In genomic region chr12:57477710-57478681, GRCh38 we compare ENCODE assay signal across 8 cellular contexts. TPM values are rescaled to one million over a fixed set of nuclear protein-coding genes. Genes with fewer than 3 reads are reported as not detected.
DNase-seq lines count a peak whose midpoint lies in the region; ATAC-seq and TF ChIP-seq lines count a peak whose summit lies in the region.

No MANE protein-coding gene starts in this region.

- peak overlapping the region; percentile 96 for H3K4me3 Mint-ChIP-seq in T-helper 1 cell treated with Interleukin-12 subunit alpha and Interleukin-12 subunit beta and Interleukin-4 antibody, amounts not matched to agents 30 μg/mL and 1 μg/mL, for 36 hours

- H3K36me3 ChIP-seq in colonic mucosa (no peaks in the 10 kb centered on the region), trophoblast cell (ENCODE audit: control insufficient read depth in 1 of 2, insufficient read depth in 2 of 2, low read length in 2 of 2) (no peaks in the 10 kb centered on the region)

- no peak overlapping the region for H4K91ac ChIP-seq in trophoblast cell (ENCODE audit: low read depth, low read length)

- no peak overlapping the region for H2BK12ac ChIP-seq in trophoblast cell (ENCODE audit: low read length)

- no peaks in the 10 kb centered on the region for H3K4me1 ChIP-seq in colonic mucosa
- H3K4me1 ChIP-seq in trophoblast cell (ENCODE audit: control insufficient read depth in 1 of 2, insufficient read depth in 2 of 2, low read length in 2 of 2), result peaks cover 7 to 11% of the 10 kb centered on the region in 2 experiments

- H3K18ac ChIP-seq in trophoblast cell (ENCODE audit: low read length), result no peak overlapping the region

- H3K9me3 ChIP-seq in colonic mucosa (no peaks in the 10 kb centered on the region), trophoblast cell (ENCODE audit: insufficient read depth, low read depth, low read length) (no peaks in the 10 kb centered on the region)

- TF ChIP-seq CTCF in colonic mucosa (IDR thresholded peaks at IDR 0.05), result no peak

- peaks cover 32% of the 10 kb centered on the region for H3K36me3 Mint-ChIP-seq in T-helper 1 cell treated with Interleukin-12 subunit alpha and Interleukin-12 subunit beta and Interleukin-4 antibody, amounts not matched to agents 30 μg/mL and 1 μg/mL, for 36 hours (ENCODE audit: low read depth)

- H3K4me3 ChIP-seq in GM08714 (ENCODE audit: low read length), result peak overlapping the region; percentile 61; the same call in 1 of the 2 replicates
- H3K4me3 ChIP-seq in colonic mucosa, result peak overlapping the region; percentile 30
- H3K4me3 ChIP-seq in trophoblast cell (ENCODE audit: low read depth, low read length), result no peak overlapping the region

- H3K9ac ChIP-seq in colonic mucosa (ENCODE audit: low read depth in 2 of 2, low read length in 2 of 2) (peak overlapping the region; percentile 63 to 68), trophoblast cell (ENCODE audit: low read length) (no peak overlapping the region)

- no peak overlapping the region for H3K4ac ChIP-seq in trophoblast cell (ENCODE audit: low read depth, low read length)

- intact Hi-C loops in colonic mucosa (cut with DNase I), result no loop called here

- H3K27me3 ChIP-seq in colonic mucosa, result peaks cover 35% of the 10 kb centered on the region
- H3K27me3 ChIP-seq in trophoblast cell (ENCODE audit: insufficient read depth, low read length), result peaks cover 34% of the 10 kb centered on the region

- peaks cover 57% of the 10 kb centered on the region for H3K4me1 Mint-ChIP-seq in T-helper 1 cell treated with Interleukin-12 subunit alpha and Interleukin-12 subunit beta and Interleukin-4 antibody, amounts not matched to agents 30 μg/mL and 1 μg/mL, for 36 hours (ENCODE audit: low read depth)

- no peaks in the 10 kb centered on the region for H3K79me2 ChIP-seq in trophoblast cell (ENCODE audit: control insufficient read depth, insufficient read depth, low read length, poor library complexity)

- no peak overlapping the region for H3K4me2 ChIP-seq in trophoblast cell (ENCODE audit: low read length)

- H3K27me3 Mint-ChIP-seq in T-helper 1 cell treated with Interleukin-12 subunit alpha and Interleukin-12 subunit beta and Interleukin-4 antibody, amounts not matched to agents 30 μg/mL and 1 μg/mL, for 36 hours (ENCODE audit: low read depth), result no peaks in the 10 kb centered on the region

- H3K14ac ChIP-seq in trophoblast cell (ENCODE audit: low read length), result no peak overlapping the region

- H2AK5ac ChIP-seq in trophoblast cell (ENCODE audit: low read length), result no peak overlapping the region

- no peak overlapping the region for H2BK5ac ChIP-seq in trophoblast cell (ENCODE audit: low read depth, low read length, poor library complexity)

- no peak overlapping the region for H4K8ac ChIP-seq in trophoblast cell (ENCODE audit: low read depth, low read length)

- no CpG with 5 or more reads among the region's 12 CpGs for WGBS in trophoblast cell (ENCODE audit: extremely low coverage, insufficient coverage, insufficient read length)

- DNase-seq in colonic mucosa, result no peak
- peak; percentile 26 to 38 for DNase-seq in trophoblast cell
- DNase-seq in GOT3 (lab: John Stamatoyannopoulos, UW), result no peak
- no peak for DNase-seq in NCI-H510A (lab: John Stamatoyannopoulos, UW)

- no peaks in the 10 kb centered on the region for H3K79me1 ChIP-seq in trophoblast cell (ENCODE audit: low read length)

- H2AFZ ChIP-seq in trophoblast cell (ENCODE audit: insufficient read depth, low read length, poor library complexity), result no peak overlapping the region

- ATAC-seq in HG02610 (IDR thresholded peaks at IDR 0.05; ENCODE audit: unreplicated experiment) (peak; percentile 35), HG02840 (IDR thresholded peaks at IDR 0.05; ENCODE audit: low FRiP score, unreplicated experiment) (no peak)

- H3K23ac ChIP-seq in trophoblast cell (ENCODE audit: low read length), result no peak overlapping the region

- H3K9me3 Mint-ChIP-seq in T-helper 1 cell treated with Interleukin-12 subunit alpha and Interleukin-12 subunit beta and Interleukin-4 antibody, amounts not matched to agents 30 μg/mL and 1 μg/mL, for 36 hours, result no peaks in the 10 kb centered on the region

- no peak overlapping the region for H2BK120ac ChIP-seq in trophoblast cell (ENCODE audit: insufficient read depth, low read length, poor library complexity)

- peak overlapping the region; percentile 98 for H3K27ac Mint-ChIP-seq in T-helper 1 cell treated with Interleukin-12 subunit alpha and Interleukin-12 subunit beta and Interleukin-4 antibody, amounts not matched to agents 30 μg/mL and 1 μg/mL, for 36 hours

- H3K27ac ChIP-seq in colonic mucosa, result peak overlapping the region; percentile 73
- no peak overlapping the region for H3K27ac ChIP-seq in trophoblast cell (ENCODE audit: low read depth, low read length)

- H4K12ac ChIP-seq in trophoblast cell (ENCODE audit: low read depth, low read length), result no peak overlapping the region

RNA-seq across cellular contexts. Expression of gene ARHGAP9, which starts 1.7 kb away (rescaled TPM):
- 1 to 10 TPM; 5.5 to 6.5 TPM for total RNA-seq in colonic mucosa
- polyA plus RNA-seq in trophoblast cell (2013), result 0.26 and 0.49 TPM in 2 replicates

RNA-seq across cellular contexts. Expression of gene MARS1, which starts 9.9 kb away (rescaled TPM):
- 100 to 1,000 TPM in 1 of 2 donors, 10 to 100 TPM in 1; 90.3 to 195 TPM for total RNA-seq in colonic mucosa
- polyA plus RNA-seq in trophoblast cell (2013), result 418 and 476 TPM in 2 replicates

RNA-seq across cellular contexts. Expression of gene GLI1, which starts 18.4 kb away (rescaled TPM):
- 1 to 10 TPM; 1.4 to 2.0 TPM for total RNA-seq in colonic mucosa
- 1.4 and 2.3 TPM in 2 replicates for polyA plus RNA-seq in trophoblast cell (2013)

RNA-seq across cellular contexts. Expression of gene INHBE, which starts 22.9 kb away (rescaled TPM):
- total RNA-seq in colonic mucosa, result under 1 TPM in 1 of 2 donors, not detected in 1; 0.22 TPM
- polyA plus RNA-seq in trophoblast cell (2013), result 0.26 and 0.46 TPM in 2 replicates

RNA-seq across cellular contexts. Expression of gene DDIT3, which starts 42.3 kb away (rescaled TPM):
- 10 to 100 TPM; 17.5 to 22.8 TPM for total RNA-seq in colonic mucosa
- 106 and 110 TPM in 2 replicates for polyA plus RNA-seq in trophoblast cell (2013)

Comparison
In these comparisons a context has a peak if more than half of its experiments do, and no peak if none do; other contexts are left out.
1. DNase-seq: peak in trophoblast cell (2 of 2); none in colonic mucosa (single experiment), GOT3 (single experiment) and NCI-H510A (single experiment).